16 cellular contexts compared by ENCODE assay signal in genomic region chr6:27426045-27426620, GRCh38.
DNase-seq lines count a peak whose midpoint lies in the region; ATAC-seq lines count a peak whose summit lies in the region.
"Had no signal": no experiment of that assay in that cellular context is flagged by ENCODE, and none has a peak within 500 bp of the region (broad histone marks: within the 10 kb centered on the region; RNA-seq: fewer than 3 reads in every experiment).

No MANE protein-coding gene starts in this region.

- DNase-seq in NCI-H2171 treated with DMSO at 0.1 percent for 48 hours (lab: John Stamatoyannopoulos, UW) (peak; percentile 10), NCI-H2171 (lab: John Stamatoyannopoulos, UW) (no peak), anterior cingulate cortex (lab: John Stamatoyannopoulos, UW) (peak in 37 of 58 donors; percentile 1 to 79 (median 38)), middle frontal gyrus (ENCODE audit: extremely low spot score, low spot score) (peak; percentile 27), SKM-1 (lab: John Stamatoyannopoulos, UW; ENCODE audit: unreplicated experiment) (no peak), activated gamma-delta T cell treated with Interleukin-2 at 50 U/mL for 16 hours (no peak), cerebellar nuclear complex (lab: John Stamatoyannopoulos, UW) (no peak)
- DNase-seq: 8988T, COR-L47, HCEC 1CT, NCI-H1436, NCI-H1930, Right ventricle myocardium superior had no signal

- ATAC-seq in GM19395 (IDR thresholded peaks at IDR 0.05; ENCODE audit: unreplicated experiment): no peak
- ATAC-seq: GM23338, K562 had no signal

Comparison
In these comparisons a context has a peak if more than half of its experiments do, and no peak if none do; other contexts are left out.
1. DNase-seq: peak in NCI-H2171 treated with DMSO at 0.1 percent for 48 hours (single experiment), anterior cingulate cortex (37 of 58) and middle frontal gyrus (single experiment); none in NCI-H2171 (single experiment), SKM-1 (single experiment), activated gamma-delta T cell treated with Interleukin-2 at 50 U/mL for 16 hours (single experiment) and cerebellar nuclear complex (0 of 2).